Comparison of ENCODE assay signal across 22 cellular contexts in genomic region chr17:17763734-17764133, GRCh38.
DNase-seq lines count a peak whose midpoint lies in the region; ATAC-seq and TF ChIP-seq lines count a peak whose summit lies in the region.
"Had no signal": no experiment of that assay in that cellular context is flagged by ENCODE, and none has a peak within 500 bp of the region (broad histone marks: within the 10 kb centered on the region; RNA-seq: fewer than 3 reads in every experiment).

No MANE protein-coding gene starts in this region.

- H3K36me3 ChIP-seq in OCI-LY7 (ENCODE audit: insufficient read depth, low read length) = peaks cover 14% of the 10 kb centered on the region; the same call in 1 of the 2 replicates
- peaks cover 0 to 18% (median 0%) of the 10 kb centered on the region in 6 donors for H3K36me3 ChIP-seq in spleen
- H3K36me3 ChIP-seq: gastroesophageal sphincter, left ventricle myocardium inferior, MG63, neural progenitor cell had no signal

- H3K4me2 ChIP-seq in OCI-LY7 (ENCODE audit: low read length) = peak overlapping the region; percentile 92
- H3K4me2 ChIP-seq: A549 had no signal

- 46 to 62% (median 49%) methylated on average over 5 of the region's 5 CpGs for WGBS in spleen, 5 donors

- H3K9me2 ChIP-seq in OCI-LY7 (ENCODE audit: insufficient read depth, low read length) = no peaks in the 10 kb centered on the region

- no peak overlapping the region for H2AFZ ChIP-seq in OCI-LY7 (ENCODE audit: low read length)
- H2AFZ ChIP-seq: neural progenitor cell had no signal

- no peak for TF ChIP-seq CTCF in OCI-LY7 (conservative IDR thresholded peaks at IDR 0.05; ENCODE audit: low read length)
- TF ChIP-seq CTCF in endothelial cell (IDR thresholded peaks at IDR 0.05; ENCODE audit: unreplicated experiment) = no peak
- no peak for TF ChIP-seq CTCF in spleen (IDR thresholded peaks at IDR 0.05 in 8 of 11, conservative IDR thresholded peaks at IDR 0.05 in 3 of 11)

- intact Hi-C loops in OCI-LY7 (cut with micrococcal nuclease; ENCODE audit: unreplicated experiment) (no loop called here), spleen (cut with DNase I; ENCODE audit: low total_unique reads) (no loop called here)

- no peaks in the 10 kb centered on the region for H3K9me3 Mint-ChIP-seq in activated naive CD8-positive, alpha-beta T cell treated with anti-CD3 and anti-CD28 coated beads, Interleukin-2, amount 10 ng/mL, durations not matched to agents 7 days and 5 days
- H3K9me3 Mint-ChIP-seq in activated naive CD8-positive, alpha-beta T cell treated with anti-CD3 and anti-CD28 coated beads, Interleukin-2, amount 50 U/mL, for 24 hours = no peaks in the 10 kb centered on the region
- no peaks in the 10 kb centered on the region for H3K9me3 Mint-ChIP-seq in endothelial cell (ENCODE audit: unreplicated experiment)
- H3K9me3 Mint-ChIP-seq in T-helper 2 cell treated with Interferon-gamma antibody and Interleukin-4, amounts not matched to agents 5 μg/mL and 100 μg/mL, for 36 hours = no peaks in the 10 kb centered on the region
- H3K9me3 Mint-ChIP-seq: IgD-negative memory B cell, neural progenitor cell had no signal

- H3K4me1 Mint-ChIP-seq in activated naive CD8-positive, alpha-beta T cell treated with anti-CD3 and anti-CD28 coated beads, Interleukin-2, amount 10 ng/mL, durations not matched to agents 7 days and 5 days = peaks cover 39% of the 10 kb centered on the region
- H3K4me1 Mint-ChIP-seq in activated naive CD8-positive, alpha-beta T cell treated with anti-CD3 and anti-CD28 coated beads, Interleukin-2, amount 50 U/mL, for 24 hours = peaks cover 31% of the 10 kb centered on the region
- H3K4me1 Mint-ChIP-seq in endothelial cell (ENCODE audit: unreplicated experiment) = peaks cover 27% of the 10 kb centered on the region
- H3K4me1 Mint-ChIP-seq in T-helper 2 cell treated with Interferon-gamma antibody and Interleukin-4, amounts not matched to agents 5 μg/mL and 100 μg/mL, for 36 hours (ENCODE audit: low read depth) = peaks cover 15% of the 10 kb centered on the region

- POLR2A ChIA-PET in activated naive CD8-positive, alpha-beta T cell treated with anti-CD3 and anti-CD28 coated beads, Interleukin-2, amount 10 ng/mL, durations not matched to agents 7 days and 5 days (lab: Charles Lee) = interaction anchor here (0.8 to 2.0 kb wide), 3 partner anchors 14 to 73 kb away, joined by 3 to 8 read pairs (median 3); no protein-coding TSS in a partner anchor
- POLR2A ChIA-PET in OCI-LY7 (lab: Charles Lee) = interaction anchor here (1.0 to 1.1 kb wide), 2 partner anchors 9 to 17 kb away, joined by 3 to 6 read pairs; no protein-coding TSS in a partner anchor

- no TSS peak for BruUV-seq in OCI-LY7 (replicated peaks; lab: Mats Ljungman, UMichigan)

- H4K20me1 ChIP-seq in OCI-LY7 (ENCODE audit: insufficient read depth, low read length) = no peaks in the 10 kb centered on the region

- no peak for ATAC-seq in activated naive CD8-positive, alpha-beta T cell treated with anti-CD3 and anti-CD28 coated beads, Interleukin-2, amount 10 ng/mL, durations not matched to agents 7 days and 5 days (ENCODE audit: low read depth)
- no peak for ATAC-seq in activated naive CD8-positive, alpha-beta T cell treated with anti-CD3 and anti-CD28 coated beads, Interleukin-2, amount 50 U/mL, for 24 hours
- ATAC-seq: A549; activated CD4-positive, CD25-positive, alpha-beta regulatory T cell treated with anti-CD3 and anti-CD28 coated beads, Interleukin-2, amount 50 U/mL, for 24 hours; gastroesophageal sphincter; Panc1 had no signal

- H3K4me3 ChIP-seq in OCI-LY7 (ENCODE audit: low read depth, low read length, poor library complexity, severe bottlenecking) (peak overlapping the region; percentile 67), spleen (no peak overlapping the region)
- H3K4me3 ChIP-seq: A549, gastroesophageal sphincter, left ventricle myocardium inferior, MG63, neural progenitor cell had no signal

- peaks cover 57% of the 10 kb centered on the region; the same call in 1 of the 2 replicates for H3K79me2 ChIP-seq in OCI-LY7 (ENCODE audit: insufficient read depth, low read depth, low read length)

- H3K27ac Mint-ChIP-seq in activated naive CD8-positive, alpha-beta T cell treated with anti-CD3 and anti-CD28 coated beads, Interleukin-2, amount 10 ng/mL, durations not matched to agents 7 days and 5 days = peak overlapping the region; percentile 31
- no peak overlapping the region for H3K27ac Mint-ChIP-seq in activated naive CD8-positive, alpha-beta T cell treated with anti-CD3 and anti-CD28 coated beads, Interleukin-2, amount 50 U/mL, for 24 hours
- H3K27ac Mint-ChIP-seq in endothelial cell (ENCODE audit: unreplicated experiment) = no peak overlapping the region
- no peak overlapping the region for H3K27ac Mint-ChIP-seq in T-helper 2 cell treated with Interferon-gamma antibody and Interleukin-4, amounts not matched to agents 5 μg/mL and 100 μg/mL, for 36 hours
- H3K27ac Mint-ChIP-seq: IgD-negative memory B cell had no signal

- peak overlapping the region; percentile 6 for H3K4me3 Mint-ChIP-seq in activated naive CD8-positive, alpha-beta T cell treated with anti-CD3 and anti-CD28 coated beads, Interleukin-2, amount 10 ng/mL, durations not matched to agents 7 days and 5 days
- no peak overlapping the region for H3K4me3 Mint-ChIP-seq in activated naive CD8-positive, alpha-beta T cell treated with anti-CD3 and anti-CD28 coated beads, Interleukin-2, amount 50 U/mL, for 24 hours
- peak overlapping the region; percentile 42 for H3K4me3 Mint-ChIP-seq in endothelial cell (ENCODE audit: unreplicated experiment)
- H3K4me3 Mint-ChIP-seq in T-helper 2 cell treated with Interferon-gamma antibody and Interleukin-4, amounts not matched to agents 5 μg/mL and 100 μg/mL, for 36 hours = no peak overlapping the region
- H3K4me3 Mint-ChIP-seq: neural progenitor cell had no signal

- H3K27me3 Mint-ChIP-seq in activated naive CD8-positive, alpha-beta T cell treated with anti-CD3 and anti-CD28 coated beads, Interleukin-2, amount 10 ng/mL, durations not matched to agents 7 days and 5 days = no peaks in the 10 kb centered on the region
- H3K27me3 Mint-ChIP-seq in activated naive CD8-positive, alpha-beta T cell treated with anti-CD3 and anti-CD28 coated beads, Interleukin-2, amount 50 U/mL, for 24 hours = no peaks in the 10 kb centered on the region
- peaks cover 12% of the 10 kb centered on the region for H3K27me3 Mint-ChIP-seq in endothelial cell (ENCODE audit: unreplicated experiment)
- no peaks in the 10 kb centered on the region for H3K27me3 Mint-ChIP-seq in T-helper 2 cell treated with Interferon-gamma antibody and Interleukin-4, amounts not matched to agents 5 μg/mL and 100 μg/mL, for 36 hours (ENCODE audit: low read depth)
- H3K27me3 Mint-ChIP-seq: IgD-negative memory B cell had no signal

- H3K4me1 ChIP-seq in OCI-LY7 (ENCODE audit: insufficient read depth, low read length, poor library complexity, severe bottlenecking) = peaks cover 100% of the 10 kb centered on the region
- H3K4me1 ChIP-seq in spleen = peaks cover 11 to 100% (median 69%) of the 10 kb centered on the region in 6 donors

- no peak for DNase-seq in activated naive CD8-positive, alpha-beta T cell treated with anti-CD3 and anti-CD28 coated beads, Interleukin-2, amount 10 ng/mL, durations not matched to agents 7 days and 5 days
- no peak for DNase-seq in activated naive CD8-positive, alpha-beta T cell treated with anti-CD3 and anti-CD28 coated beads, Interleukin-2, amount 50 U/mL, for 24 hours
- no peak for DNase-seq in OCI-LY7 (ENCODE audit: low spot score)
- DNase-seq in endothelial cell (ENCODE audit: low spot score) = no peak
- no peak for DNase-seq in spleen
- no peak for DNase-seq in NCI-H1436 treated with DMSO at 0.1 percent for 48 hours (lab: John Stamatoyannopoulos, UW)
- DNase-seq in GF-D8 (lab: John Stamatoyannopoulos, UW) = no peak
- DNase-seq in T-helper 2 cell treated with Interferon-gamma antibody and Interleukin-4, amounts not matched to agents 5 μg/mL and 100 μg/mL, for 36 hours (ENCODE audit: low spot score) = no peak
- DNase-seq: activated effector memory CD4-positive, alpha-beta T cell treated with anti-CD3 and anti-CD28 coated beads, Interleukin-2, amount 50 U/mL, for 16 hours; amygdala; dermis blood vessel endothelial cell; hypothalamus; left ventricle myocardium inferior; MG63; NCI-H1436; SIG-M5 had no signal

- H3K27me3 ChIP-seq in spleen (replicated peaks in 1 of 7) = no peaks in the 10 kb centered on the region
- H3K27me3 ChIP-seq: gastroesophageal sphincter, MG63, neural progenitor cell had no signal

- peaks cover 3% of the 10 kb centered on the region for H3K36me3 Mint-ChIP-seq in activated naive CD8-positive, alpha-beta T cell treated with anti-CD3 and anti-CD28 coated beads, Interleukin-2, amount 10 ng/mL, durations not matched to agents 7 days and 5 days
- H3K36me3 Mint-ChIP-seq in activated naive CD8-positive, alpha-beta T cell treated with anti-CD3 and anti-CD28 coated beads, Interleukin-2, amount 50 U/mL, for 24 hours (ENCODE audit: low read depth) = no peaks in the 10 kb centered on the region
- no peaks in the 10 kb centered on the region for H3K36me3 Mint-ChIP-seq in endothelial cell (ENCODE audit: low read depth, unreplicated experiment)
- no peaks in the 10 kb centered on the region for H3K36me3 Mint-ChIP-seq in T-helper 2 cell treated with Interferon-gamma antibody and Interleukin-4, amounts not matched to agents 5 μg/mL and 100 μg/mL, for 36 hours (ENCODE audit: low read depth)

- H3K9me3 ChIP-seq in OCI-LY7 (ENCODE audit: low read length) (no peaks in the 10 kb centered on the region), spleen (no peaks in the 10 kb centered on the region)
- H3K9me3 ChIP-seq: A549, gastroesophageal sphincter, left ventricle myocardium inferior, MG63 had no signal

- peak overlapping the region; percentile 97 for H3K27ac ChIP-seq in OCI-LY7 (ENCODE audit: low read depth, low read length, poor library complexity, severe bottlenecking)
- H3K27ac ChIP-seq in spleen = peak overlapping the region in 5 of 8 donors; percentile 29 to 43 (median 37)
- H3K27ac ChIP-seq: A549 had no signal

- no peak for TF ChIP-seq POLR2A in spleen (IDR thresholded peaks at IDR 0.05)

- CTCF ChIA-PET in OCI-LY7 (lab: Charles Lee; ENCODE audit: unreplicated experiment) = no interaction called here

Comparison
In these comparisons a context has a peak if more than half of its experiments do, and no peak if none do; other contexts are left out.
1. H3K4me3 Mint-ChIP-seq: peak in activated naive CD8-positive, alpha-beta T cell treated with anti-CD3 and anti-CD28 coated beads, Interleukin-2, amount 10 ng/mL, durations not matched to agents 7 days and 5 days (single experiment) and endothelial cell (single experiment); none in activated naive CD8-positive, alpha-beta T cell treated with anti-CD3 and anti-CD28 coated beads, Interleukin-2, amount 50 U/mL, for 24 hours (single experiment) and T-helper 2 cell treated with Interferon-gamma antibody and Interleukin-4, amounts not matched to agents 5 μg/mL and 100 μg/mL, for 36 hours (single experiment).